11 cellular contexts compared by ENCODE assay signal in the genomic region with DNA sequence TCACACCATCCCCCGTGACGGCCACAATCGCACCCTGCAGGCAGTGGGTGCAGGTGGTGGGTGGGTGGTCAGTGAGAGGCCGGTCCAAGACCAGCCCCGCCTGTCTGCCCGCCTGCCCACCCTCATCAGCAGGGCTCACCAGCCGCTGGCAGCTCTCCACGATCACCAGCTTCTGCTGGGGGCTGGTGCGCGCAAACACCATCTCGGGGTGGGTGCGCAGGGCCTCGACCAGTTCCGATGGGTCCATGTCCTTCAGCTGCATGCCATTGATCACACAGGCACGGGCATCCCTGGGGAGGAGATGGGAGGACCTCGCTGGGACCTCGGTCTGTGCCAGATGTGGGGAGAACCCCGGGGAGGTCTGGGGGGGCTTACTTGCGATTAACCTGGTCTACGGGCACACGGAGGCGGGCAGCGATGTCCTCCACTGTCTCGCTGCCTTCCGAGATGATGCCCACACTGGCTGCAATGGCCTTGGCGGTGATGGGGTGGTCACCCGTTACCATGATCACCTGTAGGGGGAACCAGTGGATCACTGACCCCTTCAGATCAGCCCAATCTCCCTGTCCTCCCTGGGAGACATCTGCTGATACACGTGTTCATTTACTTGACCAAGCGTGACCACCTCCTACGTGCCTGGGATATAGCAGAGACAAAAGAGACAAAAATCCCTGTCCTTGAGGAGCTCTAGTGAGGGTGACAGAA. TPM values are rescaled to one million over a fixed set of nuclear protein-coding genes. Genes with fewer than 3 reads are reported as not detected.
DNase-seq lines count a peak whose midpoint lies in the region; ATAC-seq, FAIRE-seq and TF ChIP-seq lines count a peak whose summit lies in the region.
"Had no signal": no experiment of that assay in that cellular context is flagged by ENCODE, and none has a peak within 500 bp of the region (broad histone marks: within the 10 kb centered on the region; RNA-seq: fewer than 3 reads in every experiment).

No MANE protein-coding gene starts in this region.

- peaks cover 0 to 13% (median 2%) of the 10 kb centered on the region in 7 donors for H3K9me3 Mint-ChIP-seq in CD14-positive monocyte

- peaks cover 10% of the 10 kb centered on the region for H3K4me1 Mint-ChIP-seq in CD14-positive monocyte

- TF ChIP-seq CTCF in K562 (IDR thresholded peaks at IDR 0.05 in 2 of 3, conservative IDR thresholded peaks at IDR 0.05 in 1 of 3; ENCODE audit: insufficient read depth in 2 of 3, low read depth in 1 of 3, low read length in 3 of 3): peak; percentile 59 to 65 (median 61); a peak in 5 of 6 replicates
- TF ChIP-seq CTCF in Peyer's patch (IDR thresholded peaks at IDR 0.05): no peak
- TF ChIP-seq CTCF in CD14-positive monocyte (IDR thresholded peaks at IDR 0.05): no peak

- POLR2A ChIA-PET in K562 (lab: Yijun Ruan, JAX): interaction anchor here (0.7 kb wide), 1 partner anchor 115 kb away, joined by 3 read pairs; no protein-coding TSS in a partner anchor

- H3K4me3 Mint-ChIP-seq in CD14-positive monocyte: no peak overlapping the region

- peaks cover 7% of the 10 kb centered on the region; the same call in 1 of the 2 replicates for H4K20me1 ChIP-seq in K562 (replicated peaks; ENCODE audit: control insufficient read depth, insufficient read depth, low read length)

- H3K4me2 ChIP-seq in K562 (ENCODE audit: insufficient read depth, low read length): no peak overlapping the region

- H3K9me1 ChIP-seq in K562 (ENCODE audit: control insufficient read depth, insufficient read depth, low read length): no peaks in the 10 kb centered on the region

- 27% methylated on average over 29 of the region's 30 CpGs for WGBS in K562 (ENCODE audit: insufficient coverage, low coverage, missing lambda C conversion rate)

- TF ChIP-seq RAD21 in K562 (CRISPR knock-in tag; conservative IDR thresholded peaks at IDR 0.05 in 1 of 2, IDR thresholded peaks at IDR 0.05 in 1 of 2): peak; percentile 7 to 72; a peak in 2 of 4 replicates

- peak overlapping the region; percentile 14; the same call in 1 of the 2 replicates for H2AFZ ChIP-seq in K562 (ENCODE audit: low read depth, low read length)

- no peak overlapping the region for H3K4me3 ChIP-seq in K562
- no peak overlapping the region for H3K4me3 ChIP-seq in Peyer's patch

- intact Hi-C loops in K562 (cut with micrococcal nuclease) (loop anchor here (1.0 to 5.0 kb wide), 5 partner anchors 37 to 377 kb away; partner anchors contain the start of gene ETV2), CD14-positive monocyte (cut with micrococcal nuclease) (no loop called here)

- H3K4me1 ChIP-seq in K562 (replicated peaks in 1 of 2; ENCODE audit: control insufficient read depth in 2 of 2, insufficient read depth in 2 of 2, low read length in 2 of 2): peaks cover 4 to 49% of the 10 kb centered on the region in 2 experiments; a peak in 3 of 5 replicates
- peaks cover 0 to 12% (median 5%) of the 10 kb centered on the region in 4 donors for H3K4me1 ChIP-seq in Peyer's patch

- peaks cover 12 to 31% of the 10 kb centered on the region in 2 experiments; a peak in 4 of 5 replicates for H3K27me3 ChIP-seq in K562 (ENCODE audit: control insufficient read depth in 2 of 2, insufficient read depth in 2 of 2, low read length in 2 of 2)
- H3K27me3 ChIP-seq in Peyer's patch: no peaks in the 10 kb centered on the region

- peaks cover 31 to 44% (median 35%) of the 10 kb centered on the region in 3 donors for H3K27me3 Mint-ChIP-seq in CD14-positive monocyte (ENCODE audit: low read depth in 3 of 3)

- H3K79me2 ChIP-seq in K562 (ENCODE audit: control insufficient read depth, insufficient read depth, low read length): no peaks in the 10 kb centered on the region

- TF ChIP-seq POLR2A in K562 (conservative IDR thresholded peaks at IDR 0.05) (no peak), Peyer's patch (IDR thresholded peaks at IDR 0.05) (no peak)

- ATAC-seq in K562 (peak; percentile 35), HG02759 (IDR thresholded peaks at IDR 0.05; ENCODE audit: unreplicated experiment) (no peak)

- in situ Hi-C loops in K562 (cut with MboI): no loop called here

- peak; percentile 88 for FAIRE-seq in K562 (lab: Jason Lieb, UNC)
- FAIRE-seq: endothelial cell of umbilical vein had no signal

- no peak overlapping the region for H3K9ac ChIP-seq in K562 (ENCODE audit: insufficient read depth in 1 of 2, low read depth in 2 of 2, low read length in 2 of 2)

- CTCF ChIA-PET in K562 (lab: Yijun Ruan, JAX; ENCODE audit: low intra/inter-chr PET ratio): interaction anchor here (1.1 kb wide), 1 partner anchor 161 kb away, joined by 4 read pairs; no protein-coding TSS in a partner anchor

- H3K36me3 Mint-ChIP-seq in CD14-positive monocyte: peaks cover 6 to 7% of the 10 kb centered on the region in 2 donors

- no peak overlapping the region for H3K27ac Mint-ChIP-seq in CD14-positive monocyte

- H3K9me3 ChIP-seq in K562 (replicated peaks; ENCODE audit: control insufficient read depth, insufficient read depth, low read depth, low read length): no peaks in the 10 kb centered on the region; the same call in 1 of the 2 replicates
- H3K9me3 ChIP-seq in Peyer's patch: peaks cover 0 to 4% (median 0%) of the 10 kb centered on the region in 4 donors

- TF ChIP-seq EP300 in K562 (IDR thresholded peaks at IDR 0.05; ENCODE audit: low read length): no peak

- peak; percentile 22 for DNase-seq in NCI-H2029 (lab: John Stamatoyannopoulos, UW)
- no peak for DNase-seq in NCI-H2029 treated with DMSO at 0.1 percent for 48 hours (lab: John Stamatoyannopoulos, UW)
- peak; percentile 74 for DNase-seq in NCI-H146 (lab: John Stamatoyannopoulos, UW)
- peak; percentile 63 to 72 (median 67) for DNase-seq in K562 (ENCODE audit: extremely low read depth in 1 of 4, low spot score in 3 of 4)
- DNase-seq in retina: peak; percentile 13
- DNase-seq in Peyer's patch: no peak
- DNase-seq in CD14-positive monocyte (ENCODE audit: low spot score): no peak
- DNase-seq: C1 segment of cervical spinal cord had no signal

- H3K36me3 ChIP-seq in K562 (ENCODE audit: control insufficient read depth, insufficient read depth, low read length): peaks cover 2% of the 10 kb centered on the region; the same call in 1 of the 3 replicates
- no peaks in the 10 kb centered on the region for H3K36me3 ChIP-seq in Peyer's patch

- no TSS peak for BruUV-seq in K562 (replicated peaks; lab: Mats Ljungman, UMichigan)

- H3K27ac ChIP-seq in K562 (ENCODE audit: extremely low read depth, low read depth, low read length) (no peak overlapping the region), Peyer's patch (no peak overlapping the region)

RNA-seq across cellular contexts. Expression of gene ATP4A, which starts 8.0 kb away (rescaled TPM):
- total RNA-seq in K562 (2011; cell fraction: chromatin; rRNA removed; ENCODE audit: low replicate concordance): 0.30 TPM in 1 of 2 replicates, not detected in the other
- 0.39 and 0.50 TPM in 2 replicates for total RNA-seq in K562 (2011; cell fraction: nucleolus; rRNA removed)
- 0.22 TPM in 1 of 2 replicates, not detected in the other for total RNA-seq in K562 (2011; cell fraction: nucleoplasm; rRNA removed)
- total RNA-seq in K562 (2014; rRNA removed) (not detected in 2 replicates), K562 (2014; rRNA removed; fragmentation: Illumina TruSeq; extraction: Trizol) (not detected in 2 replicates), K562 (2015; rRNA removed; fragmentation: Illumina TruSeq; extraction: Trizol) (not detected in 2 replicates), K562 (2021) (not detected in 2 replicates), Peyer's patch (not detected)
- polyA plus RNA-seq in K562 (2011; rRNA removed) (0.12 and 0.15 TPM in 2 replicates), K562 (2014; fragmentation: Illumina TruSeq; extraction: Trizol) (not detected in 2 replicates), K562 (2014; fragmentation: Nextera tagmentation; extraction: Ambion mirVana) (not detected), K562 (2014; rRNA removed) (not detected in 2 replicates), CD14-positive monocyte (not detected)
- 0.12 and 0.16 TPM in 2 replicates for polyA plus RNA-seq in K562 (2011; cell fraction: cytosol; rRNA removed)
- 0.38 and 0.51 TPM in 2 replicates for polyA plus RNA-seq in K562 (2011; cell fraction: nucleus; rRNA removed)
- polyA plus RNA-seq in K562 (2012): 0.08 and 0.19 TPM in 2 replicates
- not detected in 2 replicates for polyA minus RNA-seq in K562 (2011; rRNA and poly(A)+ RNA removed)
- not detected in 2 replicates for polyA minus RNA-seq in K562 (2011; cell fraction: cytosol; rRNA and poly(A)+ RNA removed)
- not detected in 2 replicates for polyA minus RNA-seq in K562 (2011; cell fraction: nucleus; rRNA and poly(A)+ RNA removed)
- total RNA-seq: endothelial cell of umbilical vein had no signal
- polyA plus RNA-seq: endothelial cell of umbilical vein had no signal

RNA-seq across cellular contexts. Expression of gene TMEM147, which starts 10.0 kb away (rescaled TPM):
- total RNA-seq in K562 (2011; cell fraction: chromatin; rRNA removed; ENCODE audit: low replicate concordance): 68.3 and 181 TPM in 2 replicates
- total RNA-seq in K562 (2011; cell fraction: nucleolus; rRNA removed): 322 and 336 TPM in 2 replicates
- total RNA-seq in K562 (2011; cell fraction: nucleoplasm; rRNA removed): 256 and 280 TPM in 2 replicates
- total RNA-seq in K562 (2014; rRNA removed) (161 and 202 TPM in 2 replicates), K562 (2014; rRNA removed; fragmentation: Illumina TruSeq; extraction: Trizol) (101 and 120 TPM in 2 replicates), K562 (2015; rRNA removed; fragmentation: Illumina TruSeq; extraction: Trizol) (124 and 134 TPM in 2 replicates), K562 (2021) (142 and 162 TPM in 2 replicates), Peyer's patch (10 to 100 TPM; 34.9 to 59.4 (median 50.9) TPM)
- polyA plus RNA-seq in K562 (2011; rRNA removed) (189 and 205 TPM in 2 replicates), K562 (2014; fragmentation: Illumina TruSeq; extraction: Trizol) (156 and 158 TPM in 2 replicates), K562 (2014; fragmentation: Nextera tagmentation; extraction: Ambion mirVana) (10 to 100 TPM; 73.8 to 78.2 TPM), K562 (2014; rRNA removed) (194 and 231 TPM in 2 replicates), CD14-positive monocyte (100 to 1,000 TPM; 165 TPM)
- 306 and 458 TPM in 2 replicates for polyA plus RNA-seq in K562 (2011; cell fraction: cytosol; rRNA removed)
- polyA plus RNA-seq in K562 (2011; cell fraction: nucleus; rRNA removed): 165 and 200 TPM in 2 replicates
- polyA plus RNA-seq in K562 (2012): 129 and 174 TPM in 2 replicates
- polyA minus RNA-seq in K562 (2011; rRNA and poly(A)+ RNA removed): 135 and 206 TPM in 2 replicates
- polyA minus RNA-seq in K562 (2011; cell fraction: cytosol; rRNA and poly(A)+ RNA removed): 70.2 and 86.0 TPM in 2 replicates
- 29.9 and 42.4 TPM in 2 replicates for polyA minus RNA-seq in K562 (2011; cell fraction: nucleus; rRNA and poly(A)+ RNA removed)

RNA-seq across cellular contexts. Expression of gene GAPDHS, which starts 22.2 kb away (rescaled TPM):
- total RNA-seq in K562 (2011; cell fraction: chromatin; rRNA removed; ENCODE audit: low replicate concordance): not detected in 2 replicates
- total RNA-seq in K562 (2011; cell fraction: nucleolus; rRNA removed): not detected in 2 replicates
- total RNA-seq in K562 (2011; cell fraction: nucleoplasm; rRNA removed): not detected in 2 replicates
- not detected in 2 replicates for total RNA-seq in K562 (2014; rRNA removed)
- not detected in 2 replicates for total RNA-seq in K562 (2014; rRNA removed; fragmentation: Illumina TruSeq; extraction: Trizol)
- total RNA-seq in K562 (2015; rRNA removed; fragmentation: Illumina TruSeq; extraction: Trizol): not detected in 2 replicates
- not detected in 2 replicates for total RNA-seq in K562 (2021)
- polyA plus RNA-seq in K562 (2011; rRNA removed): 0.08 TPM in 1 of 2 replicates, not detected in the other
- polyA plus RNA-seq in K562 (2011; cell fraction: cytosol; rRNA removed): not detected in 2 replicates
- not detected in 2 replicates for polyA plus RNA-seq in K562 (2011; cell fraction: nucleus; rRNA removed)
- not detected in 2 replicates for polyA plus RNA-seq in K562 (2012)
- not detected in 2 replicates for polyA plus RNA-seq in K562 (2014; fragmentation: Illumina TruSeq; extraction: Trizol)
- not detected for polyA plus RNA-seq in K562 (2014; fragmentation: Nextera tagmentation; extraction: Ambion mirVana)
- polyA plus RNA-seq in K562 (2014; rRNA removed): 0.12 TPM in 1 of 2 replicates, not detected in the other
- not detected in 2 replicates for polyA minus RNA-seq in K562 (2011; rRNA and poly(A)+ RNA removed)
- polyA minus RNA-seq in K562 (2011; cell fraction: cytosol; rRNA and poly(A)+ RNA removed): not detected in 2 replicates
- not detected in 2 replicates for polyA minus RNA-seq in K562 (2011; cell fraction: nucleus; rRNA and poly(A)+ RNA removed)
- total RNA-seq in Peyer's patch: under 1 TPM in 1 of 4 donors, not detected in 3; 0.54 TPM
- polyA plus RNA-seq in CD14-positive monocyte: not detected
- total RNA-seq: endothelial cell of umbilical vein had no signal
- polyA plus RNA-seq: endothelial cell of umbilical vein had no signal

RNA-seq across cellular contexts. Expression of gene SBSN, which starts 27.3 kb away (rescaled TPM):
- total RNA-seq in K562 (2011; cell fraction: chromatin; rRNA removed; ENCODE audit: low replicate concordance): not detected in 2 replicates
- total RNA-seq in K562 (2011; cell fraction: nucleolus; rRNA removed): not detected in 2 replicates
- total RNA-seq in K562 (2011; cell fraction: nucleoplasm; rRNA removed): not detected in 2 replicates
- total RNA-seq in K562 (2014; rRNA removed) (0.05 TPM in 1 of 2 replicates, not detected in the other), K562 (2014; rRNA removed; fragmentation: Illumina TruSeq; extraction: Trizol) (not detected in 2 replicates), K562 (2015; rRNA removed; fragmentation: Illumina TruSeq; extraction: Trizol) (not detected in 2 replicates), K562 (2021) (not detected in 2 replicates), Peyer's patch (1 to 10 TPM in 1 of 4 donors, not detected in 3; 1.0 TPM)
- polyA plus RNA-seq in K562 (2011; rRNA removed) (not detected in 2 replicates), K562 (2014; fragmentation: Illumina TruSeq; extraction: Trizol) (not detected in 2 replicates), K562 (2014; fragmentation: Nextera tagmentation; extraction: Ambion mirVana) (not detected), K562 (2014; rRNA removed) (not detected in 2 replicates), CD14-positive monocyte (not detected)
- polyA plus RNA-seq in K562 (2011; cell fraction: cytosol; rRNA removed): not detected in 2 replicates
- polyA plus RNA-seq in K562 (2011; cell fraction: nucleus; rRNA removed): not detected in 2 replicates
- polyA plus RNA-seq in K562 (2012): not detected in 2 replicates
- polyA minus RNA-seq in K562 (2011; rRNA and poly(A)+ RNA removed): not detected in 2 replicates
- polyA minus RNA-seq in K562 (2011; cell fraction: cytosol; rRNA and poly(A)+ RNA removed): not detected in 2 replicates
- polyA minus RNA-seq in K562 (2011; cell fraction: nucleus; rRNA and poly(A)+ RNA removed): not detected in 2 replicates
- total RNA-seq: endothelial cell of umbilical vein had no signal
- polyA plus RNA-seq: endothelial cell of umbilical vein had no signal

RNA-seq across cellular contexts. Expression of gene PMIS2, which starts 30.5 kb away (rescaled TPM):
- not detected in 2 replicates for total RNA-seq in K562 (2011; cell fraction: chromatin; rRNA removed; ENCODE audit: low replicate concordance)
- total RNA-seq in K562 (2011; cell fraction: nucleolus; rRNA removed): not detected in 2 replicates
- total RNA-seq in K562 (2011; cell fraction: nucleoplasm; rRNA removed): not detected in 2 replicates
- total RNA-seq in K562 (2014; rRNA removed): not detected in 2 replicates
- total RNA-seq in K562 (2014; rRNA removed; fragmentation: Illumina TruSeq; extraction: Trizol): not detected in 2 replicates
- total RNA-seq in K562 (2015; rRNA removed; fragmentation: Illumina TruSeq; extraction: Trizol): not detected in 2 replicates
- not detected in 2 replicates for total RNA-seq in K562 (2021)
- polyA plus RNA-seq in K562 (2011; rRNA removed): not detected in 2 replicates
- not detected in 2 replicates for polyA plus RNA-seq in K562 (2011; cell fraction: cytosol; rRNA removed)
- polyA plus RNA-seq in K562 (2011; cell fraction: nucleus; rRNA removed): not detected in 2 replicates
- polyA plus RNA-seq in K562 (2012): not detected in 2 replicates
- not detected in 2 replicates for polyA plus RNA-seq in K562 (2014; fragmentation: Illumina TruSeq; extraction: Trizol)
- polyA plus RNA-seq in K562 (2014; fragmentation: Nextera tagmentation; extraction: Ambion mirVana): not detected
- not detected in 2 replicates for polyA plus RNA-seq in K562 (2014; rRNA removed)
- not detected in 2 replicates for polyA minus RNA-seq in K562 (2011; rRNA and poly(A)+ RNA removed)
- polyA minus RNA-seq in K562 (2011; cell fraction: cytosol; rRNA and poly(A)+ RNA removed): not detected in 2 replicates
- not detected in 2 replicates for polyA minus RNA-seq in K562 (2011; cell fraction: nucleus; rRNA and poly(A)+ RNA removed)
- not detected for total RNA-seq in Peyer's patch
- not detected for polyA plus RNA-seq in CD14-positive monocyte
- total RNA-seq: endothelial cell of umbilical vein had no signal
- polyA plus RNA-seq: endothelial cell of umbilical vein, thymus had no signal

Comparison
In these comparisons a context has a peak if more than half of its experiments do, and no peak if none do; other contexts are left out.
1. DNase-seq: peak in NCI-H2029 (single experiment), NCI-H146 (single experiment), K562 (4 of 4) and retina (single experiment); none in NCI-H2029 treated with DMSO at 0.1 percent for 48 hours (single experiment), Peyer's patch (0 of 3) and CD14-positive monocyte (single experiment).
2. CTCF ChIP-seq: peak in K562 (3 of 3); none in Peyer's patch (0 of 6) and CD14-positive monocyte (single experiment).